ENCODE assay signal across 19 cellular contexts in genomic region chr4:54669831-54670230, GRCh38.
"Had no signal": no experiment of that assay in that cellular context is flagged by ENCODE, and none has a peak within 500 bp of the region (broad histone marks: within the 10 kb centered on the region; RNA-seq: fewer than 3 reads in every experiment).

No MANE protein-coding gene starts in this region.

- H3K4me1 ChIP-seq: body of pancreas had no signal

- FAIRE-seq: frontal cortex, TTC549 had no signal

- ATAC-seq: body of pancreas; heart left ventricle; stimulated activated effector memory CD8-positive, alpha-beta T cell treated with anti-CD3 and anti-CD28 coated beads, Interleukin-12 subunit alpha, Interleukin-12 subunit beta, amount 100 ng/mL, for 72 hours; T-helper 17 cell had no signal

- H3K4me3 Mint-ChIP-seq: activated CD4-positive, alpha-beta T cell treated with anti-CD3 and anti-CD28 coated beads, Interleukin-2, amount 10 ng/mL, durations not matched to agents 7 days and 5 days; activated naive CD8-positive, alpha-beta T cell; central memory CD8-positive, alpha-beta T cell; stimulated activated effector memory CD8-positive, alpha-beta T cell treated with anti-CD3 and anti-CD28 coated beads, Interleukin-12 subunit alpha, Interleukin-12 subunit beta, amount 100 ng/mL, for 72 hours; T-helper 17 cell had no signal

- H3K4me1 Mint-ChIP-seq: activated CD4-positive, alpha-beta T cell treated with anti-CD3 and anti-CD28 coated beads, Interleukin-2, amount 10 ng/mL, durations not matched to agents 7 days and 5 days; central memory CD8-positive, alpha-beta T cell; stimulated activated effector memory CD8-positive, alpha-beta T cell treated with anti-CD3 and anti-CD28 coated beads, Interleukin-12 subunit alpha, Interleukin-12 subunit beta, amount 100 ng/mL, for 72 hours; T-helper 17 cell had no signal

- H3K9me3 ChIP-seq: body of pancreas, ovary, thoracic aorta had no signal

- H3K27ac Mint-ChIP-seq: activated CD4-positive, alpha-beta T cell treated with anti-CD3 and anti-CD28 coated beads, Interleukin-2, amount 10 ng/mL, durations not matched to agents 7 days and 5 days; activated naive CD8-positive, alpha-beta T cell; stimulated activated effector memory CD8-positive, alpha-beta T cell treated with anti-CD3 and anti-CD28 coated beads, Interleukin-12 subunit alpha, Interleukin-12 subunit beta, amount 100 ng/mL, for 72 hours; T-helper 17 cell had no signal

- H3K9me3 Mint-ChIP-seq: activated CD4-positive, alpha-beta T cell treated with anti-CD3 and anti-CD28 coated beads, Interleukin-2, amount 10 ng/mL, durations not matched to agents 7 days and 5 days; central memory CD8-positive, alpha-beta T cell; stimulated activated effector memory CD8-positive, alpha-beta T cell treated with anti-CD3 and anti-CD28 coated beads, Interleukin-12 subunit alpha, Interleukin-12 subunit beta, amount 100 ng/mL, for 72 hours had no signal

- H3K36me3 Mint-ChIP-seq: activated naive CD8-positive, alpha-beta T cell; stimulated activated effector memory CD8-positive, alpha-beta T cell treated with anti-CD3 and anti-CD28 coated beads, Interleukin-12 subunit alpha, Interleukin-12 subunit beta, amount 100 ng/mL, for 72 hours had no signal

- H3K27ac ChIP-seq: body of pancreas, coronary artery, heart left ventricle, ovary, thoracic aorta had no signal

- H3K27me3 Mint-ChIP-seq: central memory CD8-positive, alpha-beta T cell had no signal

- H3K36me3 ChIP-seq: heart left ventricle, ovary, thoracic aorta had no signal

- DNase-seq: activated CD4-positive, alpha-beta T cell treated with anti-CD3 and anti-CD28 coated beads, Interleukin-2, amount 10 ng/mL, durations not matched to agents 7 days and 5 days; activated CD8-positive, alpha-beta memory T cell treated with anti-CD3 and anti-CD28 coated beads, Interleukin-2, amount 50 U/mL, for 48 hours; activated gamma-delta T cell treated with Interleukin-2 at 50 U/mL for 16 hours; amniotic stem cell; body of pancreas; effector CD4-positive, alpha-beta T cell; heart left ventricle; midbrain; ovary; stimulated activated CD4-positive, alpha-beta T cell treated with anti-CD3 and anti-CD28 coated beads, Interleukin-2, amount 100 ng/mL, for 24 hours; T-helper 17 cell had no signal

- H3K4me3 ChIP-seq: body of pancreas, coronary artery, heart left ventricle, lung, ovary, thoracic aorta had no signal

- H3K27me3 ChIP-seq: body of pancreas, heart left ventricle, ovary had no signal
